ENCODE assay signal across 21 cellular contexts in the genomic region with DNA sequence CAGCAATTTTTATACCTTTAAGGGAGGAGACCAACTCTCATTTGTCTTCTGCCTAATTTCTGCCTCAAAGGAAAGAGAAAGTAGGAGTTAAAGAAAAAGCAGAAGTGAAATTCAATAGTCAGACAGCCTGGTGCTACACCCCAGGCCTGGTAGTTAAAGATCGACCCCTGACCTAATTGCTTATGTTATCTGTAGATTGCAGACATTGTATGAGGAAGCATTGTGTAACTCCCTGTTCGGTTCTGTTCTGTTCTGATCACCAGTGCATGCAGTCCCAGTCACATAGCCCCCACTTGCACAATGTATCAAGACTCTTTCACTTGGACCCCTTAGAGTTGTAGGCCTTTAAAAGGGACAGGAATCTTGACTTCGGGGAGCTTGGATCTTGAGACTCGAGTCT.
DNase-seq lines count a peak whose midpoint lies in the region; ATAC-seq lines count a peak whose summit lies in the region.
"Had no signal": no experiment of that assay in that cellular context is flagged by ENCODE, and none has a peak within 500 bp of the region (broad histone marks: within the 10 kb centered on the region; RNA-seq: fewer than 3 reads in every experiment).

No MANE protein-coding gene starts in this region.

- no peak overlapping the region for H3K27ac ChIP-seq in substantia nigra (ENCODE audit: low read depth, low read length, poor library complexity, severe bottlenecking)
- H3K27ac ChIP-seq: ascending aorta, coronary artery, GM23248 had no signal

- ATAC-seq in HG03159 (IDR thresholded peaks at IDR 0.05; ENCODE audit: unreplicated experiment): peak; percentile 60
- ATAC-seq: activated CD8-positive, alpha-beta T cell treated with anti-CD3 and anti-CD28 coated beads, Interleukin-2, amount 10 ng/mL, durations not matched to agents 7 days and 5 days; effector memory CD8-positive, alpha-beta T cell had no signal

- DNase-seq in CD1c-positive myeloid dendritic cell (ENCODE audit: extremely low spot score) (peak; percentile 23), NOMO-1 treated with DMSO at 0.1 percent for 48 hours (lab: John Stamatoyannopoulos, UW; ENCODE audit: unreplicated experiment) (peak; percentile 75), UCSD-AML1 (lab: John Stamatoyannopoulos, UW; ENCODE audit: unreplicated experiment) (peak; percentile 38), NCI-H1105 treated with DMSO at 0.1 percent for 48 hours (lab: John Stamatoyannopoulos, UW) (no peak), COLO668 (lab: John Stamatoyannopoulos, UW; ENCODE audit: unreplicated experiment) (no peak), NCI-H187 (lab: John Stamatoyannopoulos, UW) (no peak), substantia nigra (lab: John Stamatoyannopoulos, UW) (no peak)
- DNase-seq: activated CD8-positive, alpha-beta T cell treated with anti-CD3 and anti-CD28 coated beads, Interleukin-2, amount 10 ng/mL, durations not matched to agents 7 days and 5 days; activated effector memory CD4-positive, alpha-beta T cell treated with Interleukin-2 at 50 U/mL for 16 hours; activated naive CD8-positive, alpha-beta T cell treated with anti-CD3 and anti-CD28 coated beads, Interleukin-2, amount 10 ng/mL, durations not matched to agents 7 days and 5 days; CD8-positive, alpha-beta memory T cell; DMS53; effector memory CD8-positive, alpha-beta T cell; foreskin fibroblast; GM23248; NCI-H1436; nephron progenitor cell; SHP77 had no signal

Comparison
In these comparisons a context has a peak if more than half of its experiments do, and no peak if none do; other contexts are left out.
1. DNase-seq: peak in CD1c-positive myeloid dendritic cell (single experiment), NOMO-1 treated with DMSO at 0.1 percent for 48 hours (single experiment) and UCSD-AML1 (single experiment); none in NCI-H1105 treated with DMSO at 0.1 percent for 48 hours (single experiment), COLO668 (single experiment), NCI-H187 (0 of 2) and substantia nigra (0 of 49).